Comparison of ENCODE assay signal across 14 cellular contexts in the genomic region with DNA sequence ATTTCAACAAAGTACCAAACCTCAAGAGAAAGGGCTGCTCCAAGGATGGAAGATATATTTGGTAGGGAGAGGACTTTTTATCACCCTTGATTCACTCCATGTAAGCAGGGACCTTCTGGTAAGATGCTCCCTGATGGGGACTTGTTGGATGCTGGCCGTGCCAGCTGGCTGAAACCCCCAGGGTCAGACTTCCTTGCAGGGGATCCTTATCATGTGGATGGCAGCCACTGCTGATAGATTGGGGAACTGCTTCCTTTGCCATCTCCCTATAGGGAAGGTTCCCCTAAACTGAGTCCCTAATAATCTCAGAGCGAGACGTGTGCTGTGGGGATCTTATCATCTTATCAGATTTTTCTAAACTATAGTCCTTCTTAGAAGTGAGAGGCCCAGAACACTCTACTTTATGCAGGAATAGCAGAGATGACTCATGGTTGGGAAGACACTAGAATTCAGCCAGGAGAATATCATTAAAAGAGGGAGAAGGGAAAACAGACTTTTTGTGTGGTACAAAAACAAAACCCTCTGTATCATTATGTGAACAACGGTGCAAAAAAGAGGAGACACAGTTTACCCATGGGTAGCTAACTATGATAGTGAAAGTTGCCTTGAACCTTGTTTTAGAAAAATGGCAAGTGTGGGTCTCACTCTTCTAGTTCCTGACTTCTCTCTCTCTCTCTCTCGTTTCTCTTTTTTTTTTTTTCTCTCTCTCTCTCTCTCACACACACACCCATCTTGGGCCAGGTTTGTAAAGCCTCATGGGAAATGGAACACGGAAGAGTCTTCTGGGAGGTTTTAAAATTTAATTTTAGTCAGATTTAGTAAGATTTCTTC. TPM values are rescaled to one million over a fixed set of nuclear protein-coding genes. Genes with fewer than 3 reads are reported as not detected.
DNase-seq lines count a peak whose midpoint lies in the region; ATAC-seq and TF ChIP-seq lines count a peak whose summit lies in the region.
"Had no signal": no experiment of that assay in that cellular context is flagged by ENCODE, and none has a peak within 500 bp of the region (broad histone marks: within the 10 kb centered on the region; RNA-seq: fewer than 3 reads in every experiment).

No MANE protein-coding gene starts in this region.

- peaks cover 83% of the 10 kb centered on the region for H3K36me3 Mint-ChIP-seq in activated naive CD8-positive, alpha-beta T cell treated with anti-CD3 and anti-CD28 coated beads, Interleukin-2, amount 50 U/mL, for 24 hours (ENCODE audit: low read depth)
- H3K36me3 Mint-ChIP-seq: brain had no signal

- peak overlapping the region; percentile 97 for H3K27ac Mint-ChIP-seq in activated naive CD8-positive, alpha-beta T cell treated with anti-CD3 and anti-CD28 coated beads, Interleukin-2, amount 50 U/mL, for 24 hours

- H3K36me3 ChIP-seq in Loucy (ENCODE audit: insufficient read depth, low read length) (peaks cover 90% of the 10 kb centered on the region), osteoblast (ENCODE audit: insufficient read depth, low read length) (no peaks in the 10 kb centered on the region)
- H3K36me3 ChIP-seq: uterus had no signal

- no peaks in the 10 kb centered on the region for H3K9me3 ChIP-seq in Loucy (ENCODE audit: insufficient read depth, low read depth, low read length)
- no peaks in the 10 kb centered on the region for H3K9me3 ChIP-seq in osteoblast (ENCODE audit: low read depth, low read length)
- H3K9me3 ChIP-seq: psoas muscle, uterus had no signal

- peaks cover 74% of the 10 kb centered on the region for H3K4me1 ChIP-seq in Loucy (ENCODE audit: insufficient read depth, low read length, poor library complexity, severe bottlenecking)
- H3K4me1 ChIP-seq in osteoblast (ENCODE audit: insufficient read depth, low read length) = no peaks in the 10 kb centered on the region
- H3K4me1 ChIP-seq: psoas muscle, uterus had no signal

- no peaks in the 10 kb centered on the region for H3K27me3 Mint-ChIP-seq in activated naive CD8-positive, alpha-beta T cell treated with anti-CD3 and anti-CD28 coated beads, Interleukin-2, amount 50 U/mL, for 24 hours

- peak overlapping the region; percentile 44 for H3K4me2 ChIP-seq in Loucy (ENCODE audit: low read depth, low read length, poor library complexity, severe bottlenecking)
- H3K4me2 ChIP-seq in osteoblast (ENCODE audit: insufficient read depth, low read length) = peak overlapping the region; percentile 27

- H3K4me3 ChIP-seq in Loucy (ENCODE audit: low read length, poor library complexity, severe bottlenecking) (peak overlapping the region; percentile 45), osteoblast (ENCODE audit: insufficient read depth, low read length) (no peak overlapping the region)
- H3K4me3 ChIP-seq: psoas muscle, uterus had no signal

- H3K79me2 ChIP-seq in Loucy (ENCODE audit: insufficient read depth, low read length) = peaks cover 100% of the 10 kb centered on the region
- no peaks in the 10 kb centered on the region for H3K79me2 ChIP-seq in osteoblast (ENCODE audit: insufficient read depth, low read length)

- H3K9me3 Mint-ChIP-seq in activated naive CD8-positive, alpha-beta T cell treated with anti-CD3 and anti-CD28 coated beads, Interleukin-2, amount 50 U/mL, for 24 hours = no peaks in the 10 kb centered on the region

- TF ChIP-seq CTCF in Loucy (conservative IDR thresholded peaks at IDR 0.05; ENCODE audit: low read length) (no peak), osteoblast (IDR thresholded peaks at IDR 0.05; ENCODE audit: extremely low read depth, low read depth, low read length) (no peak)

- H3K27ac ChIP-seq in osteoblast (ENCODE audit: low read depth, low read length) = no peak overlapping the region
- H3K27ac ChIP-seq: psoas muscle had no signal

- peaks cover 100% of the 10 kb centered on the region for H4K20me1 ChIP-seq in Loucy (ENCODE audit: insufficient read depth, low read length, poor library complexity, severe bottlenecking)
- H4K20me1 ChIP-seq in osteoblast (ENCODE audit: insufficient read depth, low read length) = no peaks in the 10 kb centered on the region

- H3K4me3 Mint-ChIP-seq in activated naive CD8-positive, alpha-beta T cell treated with anti-CD3 and anti-CD28 coated beads, Interleukin-2, amount 50 U/mL, for 24 hours = peak overlapping the region; percentile 74
- H3K4me3 Mint-ChIP-seq: brain had no signal

- H3K9ac ChIP-seq in Loucy (ENCODE audit: low read depth, low read length, poor library complexity, severe bottlenecking) = no peak overlapping the region

- peak; percentile 34 for ATAC-seq in activated naive CD8-positive, alpha-beta T cell treated with anti-CD3 and anti-CD28 coated beads, Interleukin-2, amount 50 U/mL, for 24 hours
- no peak for ATAC-seq in HG03159 (IDR thresholded peaks at IDR 0.05; ENCODE audit: unreplicated experiment)
- ATAC-seq: activated CD4-positive, CD25-positive, alpha-beta regulatory T cell treated with anti-CD3 and anti-CD28 coated beads, Interleukin-2, amount 50 U/mL, for 24 hours; left colon; PC-3; psoas muscle had no signal

- DNase-seq in GM03348 (ENCODE audit: low spot score) (peak; percentile 33), osteoblast (ENCODE audit: insufficient read length, low spot score, missing footprints) (no peak), NCI-H2029 (lab: John Stamatoyannopoulos, UW) (no peak)
- no peak for DNase-seq in activated naive CD8-positive, alpha-beta T cell treated with anti-CD3 and anti-CD28 coated beads, Interleukin-2, amount 50 U/mL, for 24 hours
- DNase-seq in effector CD8-positive, alpha-beta T cell (lab: John Stamatoyannopoulos, UW) = no peak
- DNase-seq: left colon, NCI-H146, PC-3, psoas muscle, uterus had no signal

- no peak overlapping the region for H2AFZ ChIP-seq in Loucy (ENCODE audit: low read length)
- H2AFZ ChIP-seq in osteoblast (ENCODE audit: low read length) = peak overlapping the region; percentile 29

- no peaks in the 10 kb centered on the region for H3K9me2 ChIP-seq in Loucy (replicated peaks; ENCODE audit: low read depth, low read length)

- H3K27me3 ChIP-seq in Loucy (ENCODE audit: insufficient read depth, low read length, poor library complexity, severe bottlenecking) (no peaks in the 10 kb centered on the region), osteoblast (ENCODE audit: insufficient read depth, low read length) (no peaks in the 10 kb centered on the region)
- H3K27me3 ChIP-seq: uterus had no signal

- H3F3A ChIP-seq in Loucy (ENCODE audit: low read depth) = no peaks in the 10 kb centered on the region

- H3K4me1 Mint-ChIP-seq in activated naive CD8-positive, alpha-beta T cell treated with anti-CD3 and anti-CD28 coated beads, Interleukin-2, amount 50 U/mL, for 24 hours = peaks cover 97% of the 10 kb centered on the region
- H3K4me1 Mint-ChIP-seq: brain had no signal

RNA-seq across cellular contexts. Expression of gene RHOH, which starts 16.1 kb away (rescaled TPM):
- total RNA-seq in osteoblast = under 0.01 TPM in 1 of 2 replicates, not detected in the other
- total RNA-seq: PC-3 had no signal
